10 cellular contexts compared by ENCODE assay signal in genomic region chr11:3583476-3583875, GRCh38. TPM values are rescaled to one million over a fixed set of nuclear protein-coding genes. Genes with fewer than 3 reads are reported as not detected.
"Had no signal": no experiment of that assay in that cellular context is flagged by ENCODE, and none has a peak within 500 bp of the region (broad histone marks: within the 10 kb centered on the region; RNA-seq: fewer than 3 reads in every experiment).

No MANE protein-coding gene starts in this region.

RNA-seq across cellular contexts. Expression of gene ART5, which starts 58.3 kb away (rescaled TPM):
- total RNA-seq: activated CD8-positive, alpha-beta memory T cell treated with anti-CD3 and anti-CD28 coated beads for 36 hours; activated T-cell treated with anti-CD3 and anti-CD28 coated beads, Interleukin-2, amount 50 U/mL, for 4 hours; activated T-helper 2 cell treated with anti-CD3 and anti-CD28 coated beads, Interferon-gamma antibody, Interleukin-2, Interleukin-4, amounts not matched to agents 10 μg/mL and 5 μg/mL and 100 μg/mL, durations not matched to agents 14 hours and 24 hours and 36 hours; dermis microvascular lymphatic vessel endothelial cell; endothelial cell of umbilical vein; esophagus mucosa; left colon; mononuclear cell; pulmonary artery endothelial cell; T-helper 1 cell treated with Interleukin-12 subunit alpha and Interleukin-12 subunit beta and Interleukin-4 antibody, amounts not matched to agents 30 ng/mL and 1 ng/mL, for 36 hours had no signal
- polyA plus RNA-seq: endothelial cell of umbilical vein had no signal
